Comparison of ENCODE assay signal across 17 cellular contexts in genomic region chr13:66803759-66804456, GRCh38.
A peak's percentile ranks its signal among the peaks of the same experiment; 100 is the strongest.
DNase-seq lines count a peak whose midpoint lies in the region; ATAC-seq, FAIRE-seq and TF ChIP-seq lines count a peak whose summit lies in the region.
"Had no signal": no experiment of that assay in that cellular context is flagged by ENCODE, and none has a peak within 500 bp of the region (broad histone marks: within the 10 kb centered on the region; RNA-seq: fewer than 3 reads in every experiment).

No MANE protein-coding gene starts in this region.

- no peak for DNase-seq in left ventricle myocardium superior
- no peak for DNase-seq in Right ventricle myocardium inferior (ENCODE audit: missing footprints)
- DNase-seq in NCI-H69 (lab: John Stamatoyannopoulos, UW): peak; percentile 96
- DNase-seq in fibroblast of gingiva (ENCODE audit: low read depth): peak; percentile 63
- peak; percentile 72 for DNase-seq in superior temporal gyrus (ENCODE audit: extremely low spot score)
- DNase-seq in HepG2 (ENCODE audit: low spot score): no peak
- DNase-seq in T-helper 1 cell: no peak
- DNase-seq: activated naive CD4-positive, alpha-beta T cell treated with anti-CD3 and anti-CD28 coated beads for 36 hours; CD4-positive, alpha-beta memory T cell; DMS79 treated with DMSO at 0.1 percent for 48 hours; GOT3; NCI-H526 treated with DMSO at 0.1 percent for 48 hours; psoas muscle; T-helper 2 cell had no signal

- no peaks in the 10 kb centered on the region for H4K20me1 ChIP-seq in HepG2 (ENCODE audit: insufficient read depth, low read length)

- WGBS in HepG2 (ENCODE audit: low lambda C conversion rate): 4% methylated on average over 2 of the region's 2 CpGs

- no peak overlapping the region for H2AFZ ChIP-seq in HepG2 (ENCODE audit: low read length)

- BruUV-seq in HepG2 (replicated peaks; lab: Mats Ljungman, UMichigan): no TSS peak

- ATAC-seq in left ventricle myocardium superior (peak; percentile 25), Right ventricle myocardium inferior (no peak), HepG2 (no peak), GM18870 (IDR thresholded peaks at IDR 0.05; ENCODE audit: unreplicated experiment) (no peak)
- ATAC-seq: left lobe of liver, psoas muscle had no signal

- no peaks in the 10 kb centered on the region; a peak in 1 of 5 replicates for H3K27me3 ChIP-seq in HepG2 (ENCODE audit: control insufficient read depth in 1 of 2, insufficient read depth in 2 of 2, low read length in 2 of 2)
- H3K27me3 ChIP-seq: vagina had no signal

- no peaks in the 10 kb centered on the region for H3K4me1 ChIP-seq in HepG2 (ENCODE audit: insufficient read depth, low read length)
- H3K4me1 ChIP-seq: psoas muscle, vagina had no signal

- no peak for FAIRE-seq in HepG2 (lab: Jason Lieb, UNC)

- no peaks in the 10 kb centered on the region for H3K36me3 ChIP-seq in HepG2 (replicated peaks in 1 of 2; ENCODE audit: control insufficient read depth in 1 of 2, insufficient read depth in 2 of 2, low read length in 2 of 2)
- H3K36me3 ChIP-seq: vagina had no signal

- intact Hi-C loops in left ventricle myocardium superior (cut with micrococcal nuclease): no loop called here
- intact Hi-C loops in Right ventricle myocardium inferior (cut with DNase I): no loop called here
- intact Hi-C loops in HepG2 (cut with micrococcal nuclease; ENCODE audit: unreplicated experiment): no loop called here

- no peak for TF ChIP-seq RAD21 in HepG2 (CRISPR knock-in tag; IDR thresholded peaks at IDR 0.05)

- no peak overlapping the region for H3K27ac ChIP-seq in HepG2 (ENCODE audit: extremely low read length, insufficient read depth, low read length)
- H3K27ac ChIP-seq: psoas muscle, vagina had no signal

- no peaks in the 10 kb centered on the region for H3K9me3 ChIP-seq in HepG2 (ENCODE audit: low read length)
- H3K9me3 ChIP-seq: psoas muscle, vagina had no signal

- CTCF ChIA-PET in HepG2 (lab: Yijun Ruan, JAX; ENCODE audit: low intra/inter-chr PET ratio, low total read pairs): no interaction called here

- in situ Hi-C loops in HepG2 (cut with HindIII; ENCODE audit: extremely low pct_ligation_motif_present, low pct_unique_long_range_greater_than_20kb): no loop called here

- TF ChIP-seq POLR2A in HepG2 (IDR thresholded peaks at IDR 0.05; ENCODE audit: insufficient read depth in 1 of 2, low read depth in 2 of 2, low read length in 2 of 2): no peak

- no peak overlapping the region for H3K4me2 ChIP-seq in HepG2 (ENCODE audit: low read depth, low read length)

- no peak overlapping the region for H3K9ac ChIP-seq in HepG2 (ENCODE audit: insufficient read depth, low read depth, low read length)

- no peak overlapping the region for H3K4me3 ChIP-seq in HepG2 (replicated peaks in 1 of 3; ENCODE audit: insufficient read depth in 1 of 3, low read depth in 2 of 3, low read length in 3 of 3)
- H3K4me3 ChIP-seq: psoas muscle, vagina had no signal

- TF ChIP-seq EP300 in HepG2 (IDR thresholded peaks at IDR 0.05; ENCODE audit: low read depth in 2 of 2, low read length in 2 of 2) (no peak), HepG2 (CRISPR knock-in tag; IDR thresholded peaks at IDR 0.05; ENCODE audit: borderline replicate concordance) (no peak)

- no peak for TF ChIP-seq CTCF in HepG2 (CRISPR knock-in tag; IDR thresholded peaks at IDR 0.05)

- no peaks in the 10 kb centered on the region for H3K79me2 ChIP-seq in HepG2 (ENCODE audit: insufficient read depth, low read length)

- POLR2A ChIA-PET in HepG2 (lab: Yijun Ruan, JAX): no interaction called here

TF ChIP-seq in HepG2, 621 proteins besides CTCF, POLR2A, EP300 and RAD21 (continues in another document):
- TF ChIP-seq FOXK2 (IDR thresholded peaks at IDR 0.05) (no peak), PATZ1 (CRISPR knock-in tag; IDR thresholded peaks at IDR 0.05) (no peak), ZBTB8A (CRISPR knock-in tag; IDR thresholded peaks at IDR 0.05; ENCODE audit: borderline replicate concordance, low read depth) (no peak), ZBTB44 (CRISPR knock-in tag; IDR thresholded peaks at IDR 0.05) (no peak), ZNF546 (CRISPR knock-in tag; conservative IDR thresholded peaks at IDR 0.05) (no peak), STAT6 (CRISPR knock-in tag; IDR thresholded peaks at IDR 0.05; ENCODE audit: borderline replicate concordance) (no peak), GLI4 (CRISPR knock-in tag; IDR thresholded peaks at IDR 0.05; ENCODE audit: borderline replicate concordance) (no peak), ZNF616 (CRISPR knock-in tag; IDR thresholded peaks at IDR 0.05; ENCODE audit: low read depth) (no peak), MXI1 (IDR thresholded peaks at IDR 0.05; ENCODE audit: borderline replicate concordance, low read depth, low read length) (no peak), GPBP1L1 (CRISPR knock-in tag; IDR thresholded peaks at IDR 0.05) (no peak), ZFP37 (CRISPR knock-in tag; IDR thresholded peaks at IDR 0.05; ENCODE audit: borderline replicate concordance) (no peak), NCOR1 (IDR thresholded peaks at IDR 0.05; ENCODE audit: borderline replicate concordance, low read length) (no peak), MIXL1 (CRISPR knock-in tag; IDR thresholded peaks at IDR 0.05) (no peak), CERS6 (CRISPR knock-in tag; IDR thresholded peaks at IDR 0.05) (no peak)

Comparison
In these comparisons a context has a peak if more than half of its experiments do, and no peak if none do; other contexts are left out.
1. DNase-seq: peak in NCI-H69 (single experiment), fibroblast of gingiva (single experiment) and superior temporal gyrus (single experiment); none in left ventricle myocardium superior (single experiment), Right ventricle myocardium inferior (single experiment), HepG2 (single experiment) and T-helper 1 cell (0 of 5).